ENCODE assay signal across 20 cellular contexts in the genomic region with DNA sequence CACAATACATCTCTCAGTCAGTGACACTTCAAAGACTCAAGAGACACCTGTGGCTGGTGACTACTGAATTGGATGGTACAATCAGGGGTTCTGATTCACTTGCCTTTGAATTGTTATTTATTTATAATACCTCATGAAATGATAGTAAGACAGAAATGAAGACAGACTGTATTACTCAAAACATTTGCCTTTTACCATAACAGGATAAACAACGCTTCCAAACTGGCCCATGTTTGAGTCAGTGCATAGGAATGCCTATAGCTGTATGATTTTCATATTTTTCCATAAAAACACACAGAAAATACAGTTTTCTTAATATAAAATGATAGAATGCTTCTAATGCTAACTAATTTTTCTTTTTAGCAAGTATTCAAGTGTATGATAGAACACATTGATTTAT. TPM values are rescaled to one million over a fixed set of nuclear protein-coding genes. Genes with fewer than 3 reads are reported as not detected.
DNase-seq lines count a peak whose midpoint lies in the region; ATAC-seq and TF ChIP-seq lines count a peak whose summit lies in the region.
"Had no signal": no experiment of that assay in that cellular context is flagged by ENCODE, and none has a peak within 500 bp of the region (broad histone marks: within the 10 kb centered on the region; RNA-seq: fewer than 3 reads in every experiment).

No MANE protein-coding gene starts in this region.

- DNase-seq in ELR (ENCODE audit: low read depth), result peak; percentile 8
- no peak for DNase-seq in RWPE2 (ENCODE audit: low spot score)
- DNase-seq in choroid plexus epithelial cell (ENCODE audit: low read depth), result peak; percentile 53
- peak; percentile 25 to 60 for DNase-seq in foreskin keratinocyte
- DNase-seq in SIG-M5 treated with dmso at 0.1 percent for 504 hours (lab: John Stamatoyannopoulos, UW; ENCODE audit: unreplicated experiment), result no peak
- no peak for DNase-seq in CD4-positive, alpha-beta memory T cell
- DNase-seq: CD8-positive, alpha-beta memory T cell; COR-L47; DMS 273 treated with DMSO at 0.1 percent for 48 hours; DMS53; DND-41; EL; HFFc6; IMR-90 had no signal

- POLR2A ChIA-PET in CD4-positive, alpha-beta memory T cell (lab: Charles Lee; ENCODE audit: partially characterized antibody), result no interaction called here

- no peaks in the 10 kb centered on the region for H3K27me3 ChIP-seq in RWPE2 (ENCODE audit: insufficient read depth, poor library complexity, severe bottlenecking)
- H3K27me3 ChIP-seq in foreskin keratinocyte, result no peaks in the 10 kb centered on the region
- H3K27me3 ChIP-seq in CD4-positive, alpha-beta memory T cell (ENCODE audit: insufficient read depth, low read length), result no peaks in the 10 kb centered on the region
- H3K27me3 ChIP-seq in gastroesophageal sphincter, result peaks cover 4% of the 10 kb centered on the region
- H3K27me3 ChIP-seq: BLaER1 treated with 17β-estradiol and CSF1 and Interleukin-3, amounts not matched to agents 10 nM and 100 nM had no signal

- H3K4me1 ChIP-seq in RWPE2 (ENCODE audit: insufficient read depth, poor library complexity, severe bottlenecking) (peaks cover 13% of the 10 kb centered on the region), foreskin keratinocyte (no peaks in the 10 kb centered on the region), gastroesophageal sphincter (peaks cover 0 to 1% (median 0%) of the 10 kb centered on the region in 3 donors)
- no peaks in the 10 kb centered on the region for H3K4me1 ChIP-seq in CD4-positive, alpha-beta memory T cell (ENCODE audit: insufficient read depth, low read length)

- H3K4me1 Mint-ChIP-seq in CD4-positive, alpha-beta memory T cell, result peaks cover 4 to 6% (median 5%) of the 10 kb centered on the region in 4 donors
- H3K4me1 Mint-ChIP-seq: B cell had no signal

- H3K36me3 ChIP-seq in RWPE2 (ENCODE audit: low read depth), result no peaks in the 10 kb centered on the region
- no peaks in the 10 kb centered on the region for H3K36me3 ChIP-seq in CD4-positive, alpha-beta memory T cell (ENCODE audit: insufficient read depth, low read length)
- no peaks in the 10 kb centered on the region for H3K36me3 ChIP-seq in gastroesophageal sphincter
- H3K36me3 ChIP-seq: BLaER1 treated with 17β-estradiol and CSF1 and Interleukin-3, amounts not matched to agents 10 nM and 100 nM had no signal

- no peak overlapping the region for H3K4me3 Mint-ChIP-seq in CD4-positive, alpha-beta memory T cell
- H3K4me3 Mint-ChIP-seq: B cell; CD8-positive, alpha-beta memory T cell; HFFc6 had no signal

- CTCF ChIA-PET in CD4-positive, alpha-beta memory T cell (lab: Charles Lee; ENCODE audit: partially characterized antibody), result no interaction called here

- no peak overlapping the region for H3K27ac Mint-ChIP-seq in CD4-positive, alpha-beta memory T cell
- H3K27ac Mint-ChIP-seq: B cell; CD8-positive, alpha-beta memory T cell; HFFc6 had no signal

- H3K9me3 ChIP-seq in RWPE2 (ENCODE audit: severe bottlenecking), result no peaks in the 10 kb centered on the region
- H3K9me3 ChIP-seq in CD4-positive, alpha-beta memory T cell (ENCODE audit: control insufficient read depth in 1 of 2, low read length in 2 of 2), result no peaks in the 10 kb centered on the region
- no peaks in the 10 kb centered on the region for H3K9me3 ChIP-seq in gastroesophageal sphincter
- H3K9me3 ChIP-seq: BLaER1 treated with 17β-estradiol and CSF1 and Interleukin-3, amounts not matched to agents 10 nM and 100 nM had no signal

- H3K9me3 Mint-ChIP-seq in CD4-positive, alpha-beta memory T cell, result peaks cover 0 to 3% (median 0%) of the 10 kb centered on the region in 8 donors
- H3K9me3 Mint-ChIP-seq: CD8-positive, alpha-beta memory T cell had no signal

- no peak for TF ChIP-seq POLR2A in gastroesophageal sphincter (IDR thresholded peaks at IDR 0.05)

- intact Hi-C loops in CD4-positive, alpha-beta memory T cell (cut with micrococcal nuclease), result no loop called here

- no peak for TF ChIP-seq EP300 in gastroesophageal sphincter (IDR thresholded peaks at IDR 0.05)

- ATAC-seq in RWPE2 (ENCODE audit: low read depth) (peak; percentile 80), foreskin keratinocyte (peak; percentile 52), GM19023 (IDR thresholded peaks at IDR 0.05; ENCODE audit: unreplicated experiment) (no peak), gastroesophageal sphincter (no peak)
- ATAC-seq: HCT116 had no signal

- TF ChIP-seq CTCF in RWPE2 (IDR thresholded peaks at IDR 0.05; ENCODE audit: poor library complexity, severe bottlenecking), result no peak
- no peak for TF ChIP-seq CTCF in choroid plexus epithelial cell (conservative IDR thresholded peaks at IDR 0.05; ENCODE audit: low read depth, low read length)
- no peak for TF ChIP-seq CTCF in foreskin keratinocyte (conservative IDR thresholded peaks at IDR 0.05)
- no peak for TF ChIP-seq CTCF in gastroesophageal sphincter (IDR thresholded peaks at IDR 0.05)

- H3K27ac ChIP-seq in RWPE2 (ENCODE audit: poor library complexity, severe bottlenecking) (no peak overlapping the region), foreskin keratinocyte (no peak overlapping the region), gastroesophageal sphincter (no peak overlapping the region)
- H3K27ac ChIP-seq in CD4-positive, alpha-beta memory T cell (ENCODE audit: low read depth, low read length), result no peak overlapping the region
- H3K27ac ChIP-seq: BLaER1 treated with 17β-estradiol and CSF1 and Interleukin-3, amounts not matched to agents 10 nM and 100 nM; GM23248 had no signal

- H3K4me3 ChIP-seq in RWPE2 (ENCODE audit: severe bottlenecking) (no peak overlapping the region), choroid plexus epithelial cell (ENCODE audit: low read depth, low read length) (no peak overlapping the region), gastroesophageal sphincter (no peak overlapping the region)
- no peak overlapping the region for H3K4me3 ChIP-seq in CD4-positive, alpha-beta memory T cell (ENCODE audit: low read length in 2 of 2)
- H3K4me3 ChIP-seq: BLaER1 treated with 17β-estradiol and CSF1 and Interleukin-3, amounts not matched to agents 10 nM and 100 nM; GM23248 had no signal

- H3K36me3 Mint-ChIP-seq in CD4-positive, alpha-beta memory T cell, result no peaks in the 10 kb centered on the region
- H3K36me3 Mint-ChIP-seq: CD8-positive, alpha-beta memory T cell had no signal

- WGBS in gastroesophageal sphincter (ENCODE audit: low coverage in 1 of 2), 2 donors, result 58 to 100% methylated on average over 1 of the region's 1 CpG

- peaks cover 10 to 12% of the 10 kb centered on the region in 2 donors for H3K27me3 Mint-ChIP-seq in CD4-positive, alpha-beta memory T cell

RNA-seq across cellular contexts. Expression of a gene that starts 59.5 kb away (rescaled TPM):
- total RNA-seq in foreskin keratinocyte, result not detected in 2 replicates
- polyA plus RNA-seq in foreskin keratinocyte, result not detected in 2 replicates
- total RNA-seq in CD4-positive, alpha-beta memory T cell, result under 1 TPM; 0.33 to 0.35 TPM
- polyA plus RNA-seq in CD4-positive, alpha-beta memory T cell, result under 1 TPM in 1 of 2 donors, not detected in 1; 0.55 TPM
- total RNA-seq in gastroesophageal sphincter, result 1 to 10 TPM in 2 of 4 donors, under 1 TPM in 2; 0.31 to 2.0 (median 0.95) TPM
- total RNA-seq: B cell; CD8-positive, alpha-beta memory T cell; GM23248 had no signal
- polyA plus RNA-seq: CD8-positive, alpha-beta memory T cell; IMR-90 had no signal

Comparison
In these comparisons a context has a peak if more than half of its experiments do, and no peak if none do; other contexts are left out.
1. DNase-seq: peak in ELR (single experiment), choroid plexus epithelial cell (single experiment) and foreskin keratinocyte (2 of 2); none in RWPE2 (single experiment), SIG-M5 treated with dmso at 0.1 percent for 504 hours (single experiment) and CD4-positive, alpha-beta memory T cell (0 of 5).
2. ATAC-seq: peak in RWPE2 (single experiment) and foreskin keratinocyte (single experiment); none in GM19023 (single experiment) and gastroesophageal sphincter (single experiment).